In genomic region chr6:51199733-51200132, GRCh38 we compare ENCODE assay signal across 15 cellular contexts.
"Had no signal": no experiment of that assay in that cellular context is flagged by ENCODE, and none has a peak within 500 bp of the region (broad histone marks: within the 10 kb centered on the region; RNA-seq: fewer than 3 reads in every experiment).

No MANE protein-coding gene starts in this region.

- ATAC-seq: activated T-cell treated with anti-CD3 and anti-CD28 coated beads, Interleukin-2, amount 50 U/mL, for 4 hours; gastrocnemius medialis; heart left ventricle; left ventricle myocardium superior; stimulated activated naive CD8-positive, alpha-beta T cell treated with anti-CD3 and anti-CD28 coated beads, Interleukin-15, amount 100 ng/mL, for 72 hours had no signal

- H3K4me3 Mint-ChIP-seq: activated CD4-positive, alpha-beta T cell treated with anti-CD3 and anti-CD28 coated beads, Interleukin-2, amount 10 ng/mL, durations not matched to agents 7 days and 5 days; activated naive CD4-positive, alpha-beta T cell treated with anti-CD3 and anti-CD28 coated beads for 36 hours; activated T-cell treated with anti-CD3 and anti-CD28 coated beads, Interleukin-2, amount 50 U/mL, for 4 hours; brain; central memory CD8-positive, alpha-beta T cell; stimulated activated naive CD8-positive, alpha-beta T cell treated with anti-CD3 and anti-CD28 coated beads, Interleukin-15, amount 100 ng/mL, for 72 hours; type B pancreatic cell had no signal

- H3K9me3 ChIP-seq: gastrocnemius medialis, heart left ventricle, prostate gland, right atrium auricular region, testis had no signal

- H3K36me3 Mint-ChIP-seq: brain, type B pancreatic cell had no signal

- H3K27me3 Mint-ChIP-seq: activated CD4-positive, alpha-beta T cell treated with anti-CD3 and anti-CD28 coated beads, Interleukin-2, amount 10 ng/mL, durations not matched to agents 7 days and 5 days; brain; central memory CD8-positive, alpha-beta T cell; stimulated activated naive CD8-positive, alpha-beta T cell treated with anti-CD3 and anti-CD28 coated beads, Interleukin-15, amount 100 ng/mL, for 72 hours; type B pancreatic cell had no signal

- H3K27ac Mint-ChIP-seq: activated CD4-positive, alpha-beta T cell treated with anti-CD3 and anti-CD28 coated beads, Interleukin-2, amount 10 ng/mL, durations not matched to agents 7 days and 5 days; activated naive CD4-positive, alpha-beta T cell treated with anti-CD3 and anti-CD28 coated beads for 36 hours; brain; stimulated activated naive CD8-positive, alpha-beta T cell treated with anti-CD3 and anti-CD28 coated beads, Interleukin-15, amount 100 ng/mL, for 72 hours; type B pancreatic cell had no signal

- H3K4me1 Mint-ChIP-seq: activated CD4-positive, alpha-beta T cell treated with anti-CD3 and anti-CD28 coated beads, Interleukin-2, amount 10 ng/mL, durations not matched to agents 7 days and 5 days; central memory CD8-positive, alpha-beta T cell; stimulated activated naive CD8-positive, alpha-beta T cell treated with anti-CD3 and anti-CD28 coated beads, Interleukin-15, amount 100 ng/mL, for 72 hours had no signal

- DNase-seq: activated CD4-positive, alpha-beta T cell treated with anti-CD3 and anti-CD28 coated beads, Interleukin-2, amount 10 ng/mL, durations not matched to agents 7 days and 5 days; activated CD8-positive, alpha-beta memory T cell treated with anti-CD3 and anti-CD28 coated beads, Interleukin-2, amount 50 U/mL, for 4 hours; activated naive CD4-positive, alpha-beta T cell treated with anti-CD3 and anti-CD28 coated beads for 36 hours; activated T-cell treated with anti-CD3 and anti-CD28 coated beads, Interleukin-2, amount 50 U/mL, for 4 hours; gastrocnemius medialis; heart left ventricle; left ventricle myocardium superior; stimulated activated CD4-positive, alpha-beta T cell treated with anti-CD3 and anti-CD28 coated beads, Interleukin-2, amount 100 ng/mL, for 24 hours; stimulated activated naive CD8-positive, alpha-beta T cell treated with anti-CD3 and anti-CD28 coated beads, Interleukin-15, amount 100 ng/mL, for 72 hours; testis had no signal
